13 cellular contexts compared by ENCODE assay signal in the genomic region with DNA sequence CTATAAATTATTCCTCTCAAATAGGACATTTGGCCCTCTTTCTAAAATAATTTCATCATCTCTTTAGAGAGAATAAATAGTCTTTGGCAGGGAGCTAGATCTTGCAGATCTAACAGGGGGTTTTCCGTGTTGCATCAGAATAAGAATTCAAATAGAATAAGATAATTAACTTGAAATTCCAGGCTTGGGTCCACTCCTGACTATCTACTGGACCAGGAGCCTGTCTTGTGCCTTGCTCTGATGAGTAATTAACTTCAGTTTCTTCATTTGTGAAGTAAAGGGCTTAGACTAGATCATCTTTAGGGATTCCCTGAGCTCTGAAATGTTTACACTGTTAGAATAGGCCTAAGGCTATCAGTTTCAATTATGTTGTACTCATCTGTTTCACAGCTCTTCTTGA. TPM values are rescaled to one million over a fixed set of nuclear protein-coding genes. Genes with fewer than 3 reads are reported as not detected.
DNase-seq lines count a peak whose midpoint lies in the region; ATAC-seq, FAIRE-seq and TF ChIP-seq lines count a peak whose summit lies in the region.
"Had no signal": no experiment of that assay in that cellular context is flagged by ENCODE, and none has a peak within 500 bp of the region (broad histone marks: within the 10 kb centered on the region; RNA-seq: fewer than 3 reads in every experiment).

No MANE protein-coding gene starts in this region.

- H3K9me3 ChIP-seq in keratinocyte (ENCODE audit: control insufficient read depth, low read depth, low read length) = no peaks in the 10 kb centered on the region
- H3K9me3 ChIP-seq: body of pancreas, MG63 had no signal

- peaks cover 2% of the 10 kb centered on the region for H3K27me3 Mint-ChIP-seq in activated T-helper 1 cell treated with anti-CD3 and anti-CD28 coated beads, Interleukin-12 subunit alpha, Interleukin-12 subunit beta, Interleukin-2, Interleukin-4 antibody, amounts not matched to agents 30 ng/mL and 10 ng/mL and 1 ng/mL, durations not matched to agents 14 hours and 24 hours and 36 hours (ENCODE audit: insufficient read depth)
- H3K27me3 Mint-ChIP-seq in stimulated activated naive B cell treated with anti-CD40 and anti-IgM and Interleukin-4, amounts not matched to agents 10 μg/mL and 1 μg/mL and 100 μg/mL, for 72 hours = no peaks in the 10 kb centered on the region

- no peak overlapping the region for H3K27ac ChIP-seq in ACC112 (ENCODE audit: low read depth, low read length)
- H3K27ac ChIP-seq in keratinocyte (ENCODE audit: control insufficient read depth, insufficient read depth, low read length) = no peak overlapping the region

- no peak overlapping the region for H3K4me2 ChIP-seq in keratinocyte (ENCODE audit: control insufficient read depth, extremely low read depth, insufficient read depth, low read depth, low read length)

- H3K27me3 ChIP-seq in ACC112 (ENCODE audit: insufficient read depth, low read length) (no peaks in the 10 kb centered on the region), keratinocyte (ENCODE audit: control insufficient read depth, extremely low read depth, insufficient read depth, low read length) (no peaks in the 10 kb centered on the region)
- H3K27me3 ChIP-seq: body of pancreas, MG63 had no signal

- H3K9me1 ChIP-seq in keratinocyte (ENCODE audit: control insufficient read depth, extremely low read depth, insufficient read depth, low read length) = no peaks in the 10 kb centered on the region

- no peak for TF ChIP-seq CTCF in keratinocyte (optimal IDR thresholded peaks at IDR 0.05 in 1 of 3, IDR thresholded peaks at IDR 0.05 in 1 of 3, conservative IDR thresholded peaks at IDR 0.05 in 1 of 3; ENCODE audit: extremely low read depth in 1 of 3, insufficient read depth in 2 of 3, low read length in 3 of 3)

- no peaks in the 10 kb centered on the region for H4K20me1 ChIP-seq in keratinocyte (ENCODE audit: control insufficient read depth, extremely low read depth, insufficient read depth, low read length)

- intact Hi-C loops in activated T-helper 1 cell treated with anti-CD3 and anti-CD28 coated beads, Interleukin-12 subunit alpha, Interleukin-12 subunit beta, Interleukin-2, Interleukin-4 antibody, amounts not matched to agents 30 ng/mL and 10 ng/mL and 1 ng/mL, durations not matched to agents 14 hours and 24 hours and 36 hours (cut with micrococcal nuclease) = loop anchor here (1.0 kb wide), 1 partner anchor 19 kb away; no protein-coding TSS in a partner anchor

- H3K4me1 Mint-ChIP-seq in activated T-helper 1 cell treated with anti-CD3 and anti-CD28 coated beads, Interleukin-12 subunit alpha, Interleukin-12 subunit beta, Interleukin-2, Interleukin-4 antibody, amounts not matched to agents 30 ng/mL and 10 ng/mL and 1 ng/mL, durations not matched to agents 14 hours and 24 hours and 36 hours (ENCODE audit: low read depth) = peaks cover 71% of the 10 kb centered on the region
- H3K4me1 Mint-ChIP-seq in stimulated activated naive B cell treated with anti-CD40 and anti-IgM and Interleukin-4, amounts not matched to agents 10 μg/mL and 1 μg/mL and 100 μg/mL, for 72 hours = peaks cover 31 to 69% of the 10 kb centered on the region in 2 donors

- H3K4me1 ChIP-seq in ACC112 (ENCODE audit: control insufficient read depth, insufficient read depth, low read length, unreplicated experiment) (peaks cover 4% of the 10 kb centered on the region), keratinocyte (ENCODE audit: control insufficient read depth, extremely low read depth, insufficient read depth, low read length) (peaks cover 11% of the 10 kb centered on the region)

- FAIRE-seq in keratinocyte (lab: Jason Lieb, UNC) = no peak

- H3K9ac ChIP-seq in keratinocyte (ENCODE audit: control insufficient read depth, extremely low read depth, insufficient read depth, low read length) = peak overlapping the region; percentile 9

- H3K36me3 ChIP-seq in ACC112 (ENCODE audit: insufficient read depth, low read length) (no peaks in the 10 kb centered on the region), keratinocyte (ENCODE audit: control insufficient read depth in 2 of 2, extremely low read depth in 1 of 2, insufficient read depth in 2 of 2, low read length in 2 of 2) (no peaks in the 10 kb centered on the region)
- H3K36me3 ChIP-seq: MG63 had no signal

- H2AFZ ChIP-seq in ACC112 (ENCODE audit: low read length, unreplicated experiment) = peak overlapping the region; percentile 36
- peak overlapping the region; percentile 94 for H2AFZ ChIP-seq in keratinocyte (ENCODE audit: control insufficient read depth, low read length)

- H3K4me3 ChIP-seq in ACC112 (ENCODE audit: low read depth, low read length) = no peak overlapping the region
- no peak overlapping the region for H3K4me3 ChIP-seq in keratinocyte (ENCODE audit: control insufficient read depth in 2 of 3, extremely low read depth in 1 of 3, insufficient read depth in 2 of 3, low read depth in 1 of 3, low read length in 3 of 3)
- H3K4me3 ChIP-seq: body of pancreas, MG63 had no signal

- peak; percentile 31 for DNase-seq in EL
- no peak for DNase-seq in activated T-helper 1 cell treated with anti-CD3 and anti-CD28 coated beads, Interleukin-12 subunit alpha, Interleukin-12 subunit beta, Interleukin-2, Interleukin-4 antibody, amounts not matched to agents 30 ng/mL and 10 ng/mL and 1 ng/mL, durations not matched to agents 14 hours and 24 hours and 36 hours (ENCODE audit: low spot score)
- DNase-seq in keratinocyte (ENCODE audit: low read depth, low spot score) = no peak
- no peak for DNase-seq in OCI-M2 (lab: John Stamatoyannopoulos, UW; ENCODE audit: unreplicated experiment)
- no peak for DNase-seq in H4 (ENCODE audit: low spot score)
- DNase-seq in NCI-H2227 (lab: John Stamatoyannopoulos, UW; ENCODE audit: unreplicated experiment) = no peak
- DNase-seq in stimulated activated naive B cell treated with anti-CD40 and anti-IgM and Interleukin-4, amounts not matched to agents 10 μg/mL and 1 μg/mL and 100 μg/mL, for 72 hours = no peak
- DNase-seq: HCEC 1CT; stimulated activated CD8-positive, alpha-beta memory T cell treated with anti-CD3 and anti-CD28 coated beads, Interleukin-4, amount 100 ng/mL, for 48 hours had no signal

- dilution Hi-C loops in keratinocyte (cut with MboI; ENCODE audit: extremely low pct_ligation_motif_present, low sequenced_read_pairs) = no loop called here

- H3K36me3 Mint-ChIP-seq in activated T-helper 1 cell treated with anti-CD3 and anti-CD28 coated beads, Interleukin-12 subunit alpha, Interleukin-12 subunit beta, Interleukin-2, Interleukin-4 antibody, amounts not matched to agents 30 ng/mL and 10 ng/mL and 1 ng/mL, durations not matched to agents 14 hours and 24 hours and 36 hours (ENCODE audit: low read depth) = peaks cover 5% of the 10 kb centered on the region
- H3K36me3 Mint-ChIP-seq in stimulated activated naive B cell treated with anti-CD40 and anti-IgM and Interleukin-4, amounts not matched to agents 10 μg/mL and 1 μg/mL and 100 μg/mL, for 72 hours = no peaks in the 10 kb centered on the region

- ATAC-seq in stimulated activated naive B cell treated with anti-CD40 and anti-IgM and Interleukin-4, amounts not matched to agents 10 μg/mL and 1 μg/mL and 100 μg/mL, for 72 hours (replicated peaks) = no peak

- no peaks in the 10 kb centered on the region for H3K79me2 ChIP-seq in ACC112 (ENCODE audit: control insufficient read depth, insufficient read depth, low read length, unreplicated experiment)
- H3K79me2 ChIP-seq in keratinocyte (ENCODE audit: control insufficient read depth, insufficient read depth, low read length) = no peaks in the 10 kb centered on the region

- H3K9me3 Mint-ChIP-seq in activated T-helper 1 cell treated with anti-CD3 and anti-CD28 coated beads, Interleukin-12 subunit alpha, Interleukin-12 subunit beta, Interleukin-2, Interleukin-4 antibody, amounts not matched to agents 30 ng/mL and 10 ng/mL and 1 ng/mL, durations not matched to agents 14 hours and 24 hours and 36 hours = no peaks in the 10 kb centered on the region
- no peaks in the 10 kb centered on the region for H3K9me3 Mint-ChIP-seq in stimulated activated naive B cell treated with anti-CD40 and anti-IgM and Interleukin-4, amounts not matched to agents 10 μg/mL and 1 μg/mL and 100 μg/mL, for 72 hours

- peak overlapping the region; percentile 88 for H3K27ac Mint-ChIP-seq in activated T-helper 1 cell treated with anti-CD3 and anti-CD28 coated beads, Interleukin-12 subunit alpha, Interleukin-12 subunit beta, Interleukin-2, Interleukin-4 antibody, amounts not matched to agents 30 ng/mL and 10 ng/mL and 1 ng/mL, durations not matched to agents 14 hours and 24 hours and 36 hours
- H3K27ac Mint-ChIP-seq in stimulated activated naive B cell treated with anti-CD40 and anti-IgM and Interleukin-4, amounts not matched to agents 10 μg/mL and 1 μg/mL and 100 μg/mL, for 72 hours = no peak overlapping the region

- H3K4me3 Mint-ChIP-seq in activated T-helper 1 cell treated with anti-CD3 and anti-CD28 coated beads, Interleukin-12 subunit alpha, Interleukin-12 subunit beta, Interleukin-2, Interleukin-4 antibody, amounts not matched to agents 30 ng/mL and 10 ng/mL and 1 ng/mL, durations not matched to agents 14 hours and 24 hours and 36 hours = no peak overlapping the region
- H3K4me3 Mint-ChIP-seq in stimulated activated naive B cell treated with anti-CD40 and anti-IgM and Interleukin-4, amounts not matched to agents 10 μg/mL and 1 μg/mL and 100 μg/mL, for 72 hours = no peak overlapping the region

RNA-seq across cellular contexts. Expression of gene TMEM123, which starts 23.5 kb away (rescaled TPM):
- 206 and 231 TPM in 2 replicates for total RNA-seq in activated T-helper 1 cell treated with anti-CD3 and anti-CD28 coated beads, Interleukin-12 subunit alpha, Interleukin-12 subunit beta, Interleukin-2, Interleukin-4 antibody, amounts not matched to agents 30 ng/mL and 10 ng/mL and 1 ng/mL, durations not matched to agents 14 hours and 24 hours and 36 hours
- polyA plus RNA-seq in keratinocyte = 230 to 408 TPM (median 307 TPM) in 3 replicates
- 109 TPM for polyA plus RNA-seq in keratinocyte (2011; ENCODE audit: low read depth)
- 130 and 276 TPM in 2 replicates for polyA plus RNA-seq in keratinocyte (2011; cell fraction: cytosol; rRNA removed)
- 82.0 and 118 TPM in 2 replicates for polyA plus RNA-seq in keratinocyte (2011; cell fraction: nucleus; rRNA removed)
- 115 and 151 TPM in 2 replicates for polyA plus RNA-seq in keratinocyte (2012; ENCODE audit: low replicate concordance)
- 37.8 to 390 TPM (median 152 TPM) in 3 replicates for polyA minus RNA-seq in keratinocyte
- 190 TPM for polyA minus RNA-seq in keratinocyte (2011; cell fraction: cytosol; rRNA and poly(A)+ RNA removed)
- 111 and 182 TPM in 2 replicates for polyA minus RNA-seq in keratinocyte (2011; cell fraction: nucleus; rRNA and poly(A)+ RNA removed)
- 83.7 and 116 TPM in 2 replicates for total RNA-seq in H4 (2014; rRNA removed; shearing (Covaris generic))

RNA-seq across cellular contexts. Expression of gene MMP7, which starts 54.5 kb away (rescaled TPM):
- not detected in 2 replicates for total RNA-seq in activated T-helper 1 cell treated with anti-CD3 and anti-CD28 coated beads, Interleukin-12 subunit alpha, Interleukin-12 subunit beta, Interleukin-2, Interleukin-4 antibody, amounts not matched to agents 30 ng/mL and 10 ng/mL and 1 ng/mL, durations not matched to agents 14 hours and 24 hours and 36 hours
- polyA plus RNA-seq in keratinocyte = 0.61 to 2.2 TPM (median 0.81 TPM) in 3 replicates
- not detected for polyA plus RNA-seq in keratinocyte (2011; ENCODE audit: low read depth)
- polyA plus RNA-seq in keratinocyte (2011; cell fraction: cytosol; rRNA removed) = 0.56 and 1.4 TPM in 2 replicates
- polyA plus RNA-seq in keratinocyte (2011; cell fraction: nucleus; rRNA removed) = 2.1 and 2.8 TPM in 2 replicates
- 0.65 TPM in 1 of 2 replicates, not detected in the other for polyA plus RNA-seq in keratinocyte (2012; ENCODE audit: low replicate concordance)
- polyA minus RNA-seq in keratinocyte = 1.1 TPM in 1 of 3 replicates, not detected in the others
- polyA minus RNA-seq in keratinocyte (2011; cell fraction: cytosol; rRNA and poly(A)+ RNA removed) = not detected
- polyA minus RNA-seq in keratinocyte (2011; cell fraction: nucleus; rRNA and poly(A)+ RNA removed) = 0.53 and 1.6 TPM in 2 replicates
- total RNA-seq in H4 (2014; rRNA removed; shearing (Covaris generic)) = 0.06 TPM in 1 of 2 replicates, not detected in the other
- total RNA-seq: skeletal muscle tissue had no signal
